In the genomic region with DNA sequence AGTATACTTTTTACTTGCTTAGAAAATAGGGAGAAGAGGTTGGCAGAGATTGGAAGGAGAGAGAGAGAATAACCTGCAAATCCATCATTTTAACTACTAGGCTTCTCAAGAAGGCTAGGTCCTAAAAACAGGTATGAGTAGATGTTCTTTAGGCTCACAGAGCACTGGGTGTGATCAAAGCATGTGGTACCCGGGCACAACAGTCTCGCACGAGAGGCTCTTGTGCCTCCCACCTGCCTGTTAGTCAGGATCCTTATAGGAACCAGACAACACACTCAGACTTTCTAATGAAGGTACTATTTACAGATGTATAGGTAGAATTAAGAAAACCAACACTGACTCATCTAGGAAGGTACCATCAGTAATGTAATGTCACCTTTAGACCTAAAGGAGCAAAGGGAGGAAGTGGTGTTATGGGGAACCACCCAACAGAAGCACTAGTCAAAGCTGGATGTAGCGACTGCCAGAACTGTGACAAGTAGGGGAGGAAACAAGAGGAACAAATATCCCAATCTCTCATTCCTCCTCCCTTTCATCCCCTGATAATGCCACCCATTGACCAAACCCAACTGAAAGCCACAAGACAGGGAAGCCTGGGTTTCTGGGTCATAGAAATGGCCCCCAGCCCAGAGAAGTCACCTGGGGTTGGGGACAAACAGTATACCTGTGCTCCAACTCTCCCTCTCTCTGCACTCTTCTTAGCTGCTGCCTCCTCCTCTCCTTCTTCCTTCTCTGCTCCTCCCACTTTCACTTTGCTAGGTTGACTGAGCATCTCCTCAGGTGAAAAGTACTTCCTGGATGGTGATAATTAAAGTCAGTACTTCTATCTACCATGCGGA, we compare ENCODE assay signal across 13 cellular contexts. TPM values are rescaled to one million over a fixed set of nuclear protein-coding genes. Genes with fewer than 3 reads are reported as not detected.
A peak's percentile ranks its signal among the peaks of the same experiment; 100 is the strongest.
DNase-seq lines count a peak whose midpoint lies in the region; ATAC-seq and TF ChIP-seq lines count a peak whose summit lies in the region.
"Had no signal": no experiment of that assay in that cellular context is flagged by ENCODE, and none has a peak within 500 bp of the region (broad histone marks: within the 10 kb centered on the region; RNA-seq: fewer than 3 reads in every experiment).

No MANE protein-coding gene starts in this region.

- H3K27ac ChIP-seq in GM23338 (ENCODE audit: low read depth) = no peak overlapping the region
- H3K27ac ChIP-seq: left lung, spleen had no signal

- 0 out of 2 replicates have a peak, but pooled peaks cover 4% of the 10 kb centered on the region for H3K9me2 ChIP-seq in GM23338 (ENCODE audit: insufficient read depth)

- no peaks in the 10 kb centered on the region for H3F3A ChIP-seq in GM23338 (replicated peaks; ENCODE audit: low read depth)

- ATAC-seq in GM18520 (IDR thresholded peaks at IDR 0.05; ENCODE audit: unreplicated experiment) (peak; percentile 71), GM23338 (no peak), activated B cell treated with CpG ODN at 0.5 μM for 24 hours (ENCODE audit: low read depth) (peak; percentile 34), mucosa of descending colon (peak; percentile 41), HG03139 (IDR thresholded peaks at IDR 0.05; ENCODE audit: unreplicated experiment) (no peak)
- ATAC-seq: heart left ventricle, left lung had no signal

- POLR2A ChIA-PET in activated B cell treated with CpG ODN at 0.5 μM for 24 hours (lab: Charles Lee) = no interaction called here

- TF ChIP-seq CTCF in GM23338 (conservative IDR thresholded peaks at IDR 0.05; ENCODE audit: low read depth in 2 of 2) (no peak), activated B cell treated with CpG ODN at 0.5 μM for 24 hours (IDR thresholded peaks at IDR 0.05) (no peak), mucosa of descending colon (IDR thresholded peaks at IDR 0.05) (no peak)

- DNase-seq in GM23338 (ENCODE audit: low spot score) (no peak), activated B cell treated with CpG ODN at 0.5 μM for 24 hours (no peak), mucosa of descending colon (no peak), SIG-M5 (lab: John Stamatoyannopoulos, UW) (no peak), NCI-H2196 treated with DMSO at 0.1 percent for 48 hours (lab: John Stamatoyannopoulos, UW; ENCODE audit: unreplicated experiment) (no peak), NCI-H2029 treated with DMSO at 0.1 percent for 48 hours (lab: John Stamatoyannopoulos, UW) (no peak)
- DNase-seq: heart left ventricle; left lung; NCI-H1436; NK-92 treated with Interleukin-12 subunit alpha and Interleukin-12 subunit beta, amount 100 ng/mL, for 24 hours; spleen had no signal

- no peak overlapping the region for H3K4me2 ChIP-seq in GM23338

- H3K4me1 ChIP-seq in GM23338 (ENCODE audit: insufficient read depth) (peaks cover 9% of the 10 kb centered on the region; the same call in 1 of the 2 replicates), mucosa of descending colon (ENCODE audit: low read depth) (no peaks in the 10 kb centered on the region)
- H3K4me1 ChIP-seq: left lung, spleen had no signal

- peaks cover 4% of the 10 kb centered on the region; the same call in 2 of the 3 replicates for H3K9me3 Mint-ChIP-seq in GM23338
- H3K9me3 Mint-ChIP-seq in activated B cell treated with CpG ODN at 0.5 μM for 24 hours = no peaks in the 10 kb centered on the region

- H3K4me3 ChIP-seq in GM23338 (no peak overlapping the region), mucosa of descending colon (no peak overlapping the region)
- H3K4me3 ChIP-seq: heart left ventricle, left lung, spleen had no signal

- intact Hi-C loops in activated B cell treated with CpG ODN at 0.5 μM for 24 hours (cut with micrococcal nuclease) = no loop called here
- intact Hi-C loops in mucosa of descending colon (cut with DNase I, micrococcal nuclease) = no loop called here

- no peaks in the 10 kb centered on the region for H3K9me3 ChIP-seq in mucosa of descending colon
- H3K9me3 ChIP-seq: left lung had no signal

- H3K79me2 ChIP-seq in GM23338 (replicated peaks; ENCODE audit: insufficient read depth) = no peaks in the 10 kb centered on the region

- H3K27ac Mint-ChIP-seq in GM23338 (no peak overlapping the region), activated B cell treated with CpG ODN at 0.5 μM for 24 hours (no peak overlapping the region)

- no peaks in the 10 kb centered on the region for H3K27me3 ChIP-seq in GM23338 (ENCODE audit: insufficient read depth)
- H3K27me3 ChIP-seq: left lung, spleen had no signal

- H2AFZ ChIP-seq in GM23338 = 0 out of 2 replicates have a peak overlapping the region, but pooled peaks have one; percentile 32

- CTCF ChIA-PET in activated B cell treated with CpG ODN at 0.5 μM for 24 hours (lab: Charles Lee) = no interaction called here

- no peaks in the 10 kb centered on the region for H3K36me3 ChIP-seq in GM23338 (ENCODE audit: insufficient read depth)
- H3K36me3 ChIP-seq in mucosa of descending colon (ENCODE audit: low read depth) = no peaks in the 10 kb centered on the region
- H3K36me3 ChIP-seq: heart left ventricle, left lung, spleen had no signal

- H3K4me1 Mint-ChIP-seq in GM23338 = peaks cover 10% of the 10 kb centered on the region
- H3K4me1 Mint-ChIP-seq in activated B cell treated with CpG ODN at 0.5 μM for 24 hours = peaks cover 5% of the 10 kb centered on the region

- no peaks in the 10 kb centered on the region for H3K36me3 Mint-ChIP-seq in GM23338 (ENCODE audit: low read depth)
- H3K36me3 Mint-ChIP-seq in activated B cell treated with CpG ODN at 0.5 μM for 24 hours (ENCODE audit: low read depth) = no peaks in the 10 kb centered on the region

- H3K4me3 Mint-ChIP-seq in GM23338 (no peak overlapping the region), activated B cell treated with CpG ODN at 0.5 μM for 24 hours (no peak overlapping the region)

- H3K27me3 Mint-ChIP-seq in GM23338 (ENCODE audit: insufficient read depth, low read depth, poor library complexity) (peaks cover 5% of the 10 kb centered on the region), activated B cell treated with CpG ODN at 0.5 μM for 24 hours (peaks cover 23% of the 10 kb centered on the region)

- H4K20me1 ChIP-seq in GM23338 (replicated peaks; ENCODE audit: insufficient read depth) = no peaks in the 10 kb centered on the region

TF ChIP-seq in GM23338, 12 proteins besides CTCF, POLR2A, EP300 and RAD21:
- no peak for TF ChIP-seq CREB1 (CRISPR knock-in tag; IDR thresholded peaks at IDR 0.05; ENCODE audit: low read depth)

RNA-seq across cellular contexts. Expression of a gene that starts 16.0 kb away (rescaled TPM):
- 1.1 and 1.2 TPM in 2 replicates for total RNA-seq in GM23338 (2014; rRNA removed; shearing (Covaris generic))
- polyA plus RNA-seq in GM23338 (2016; fragmentation: Nextera tagmentation; extraction: Ambion mirVana) = 0.45 and 0.70 TPM in 2 replicates
- total RNA-seq in activated B cell treated with CpG ODN at 0.5 μM for 24 hours (not detected in 2 replicates), mucosa of descending colon (under 1 TPM; 0.22 to 0.29 (median 0.25) TPM)
- total RNA-seq: spleen had no signal
- polyA plus RNA-seq: spleen had no signal

RNA-seq across cellular contexts. Expression of a gene that starts 24.0 kb away (rescaled TPM):
- 17.2 and 25.4 TPM in 2 replicates for total RNA-seq in GM23338 (2014; rRNA removed; shearing (Covaris generic))
- polyA plus RNA-seq in GM23338 (2016; fragmentation: Nextera tagmentation; extraction: Ambion mirVana) = 10.3 and 13.3 TPM in 2 replicates
- 31.5 and 34.3 TPM in 2 replicates for total RNA-seq in activated B cell treated with CpG ODN at 0.5 μM for 24 hours
- 10 to 100 TPM; 16.4 to 20.0 (median 17.8) TPM for total RNA-seq in mucosa of descending colon

Comparison
In these comparisons a context has a peak if more than half of its experiments do, and no peak if none do; other contexts are left out.
1. ATAC-seq: peak in GM18520 (single experiment), activated B cell treated with CpG ODN at 0.5 μM for 24 hours (single experiment) and mucosa of descending colon (single experiment); none in GM23338 (single experiment) and HG03139 (single experiment).